Comparison of ENCODE assay signal across 32 cellular contexts in genomic region chr1:69082312-69082711, GRCh38.
"Had no signal": no experiment of that assay in that cellular context is flagged by ENCODE, and none has a peak within 500 bp of the region (broad histone marks: within the 10 kb centered on the region; RNA-seq: fewer than 3 reads in every experiment).

No MANE protein-coding gene starts in this region.

- H3K4me3 Mint-ChIP-seq: immature natural killer cell; memory B cell; mesothelial cell of epicardium; naive B cell; natural killer cell treated with Interleukin-12 subunit alpha and Interleukin-12 subunit beta and Interleukin-15 and Interleukin-18, amount 100 ng/mL, for 72 hours; stimulated activated memory B cell treated with anti-CD40 and anti-IgM and Interleukin-4, amounts not matched to agents 10 μg/mL and 1 μg/mL and 100 μg/mL, for 72 hours; type B pancreatic cell had no signal

- H3K4me3 ChIP-seq: dorsolateral prefrontal cortex, esophagus muscularis mucosa, gastroesophageal sphincter, heart right ventricle, lung, mucosa of descending colon, ovary, psoas muscle, sigmoid colon, testis, tibial artery had no signal

- H3K4me1 Mint-ChIP-seq: immature natural killer cell; memory B cell; naive B cell; stimulated activated memory B cell treated with anti-CD40 and anti-IgM and Interleukin-4, amounts not matched to agents 10 μg/mL and 1 μg/mL and 100 μg/mL, for 72 hours had no signal

- H3K9me3 ChIP-seq: esophagus muscularis mucosa, gastroesophageal sphincter, heart right ventricle, mucosa of descending colon, ovary, psoas muscle, sigmoid colon, testis, tibial artery had no signal

- ATAC-seq: foreskin keratinocyte; gastroesophageal sphincter; heart right ventricle; left ventricle myocardium superior; mucosa of descending colon; natural killer cell treated with Interleukin-12 subunit alpha and Interleukin-12 subunit beta and Interleukin-15 and Interleukin-18, amount 100 ng/mL, for 72 hours; psoas muscle; stimulated activated memory B cell treated with anti-CD40 and anti-IgM and Interleukin-4, amounts not matched to agents 10 μg/mL and 1 μg/mL and 100 μg/mL, for 72 hours; stimulated activated naive CD8-positive, alpha-beta T cell treated with anti-CD3 and anti-CD28 coated beads, Interleukin-15, Interleukin-2, amounts not matched to agents 100 U/mL and 50 U/mL, for 24 hours had no signal

- H3K9me3 Mint-ChIP-seq: memory B cell; mesothelial cell of epicardium; stimulated activated memory B cell treated with anti-CD40 and anti-IgM and Interleukin-4, amounts not matched to agents 10 μg/mL and 1 μg/mL and 100 μg/mL, for 72 hours; type B pancreatic cell had no signal

- H3K36me3 ChIP-seq: esophagus muscularis mucosa, gastroesophageal sphincter, heart right ventricle, ovary, sigmoid colon, tibial artery had no signal

- H3K4me1 ChIP-seq: esophagus muscularis mucosa, foreskin keratinocyte, gastroesophageal sphincter, heart right ventricle, psoas muscle had no signal

- DNase-seq: dorsolateral prefrontal cortex; effector CD8-positive, alpha-beta T cell; foreskin keratinocyte; glutamatergic neuron; heart right ventricle; hippocampal formation; immature natural killer cell; islet precursor cell; kidney glomerular epithelial cell; left ventricle myocardium superior; mucosa of descending colon; naive B cell; occipital lobe; ovary; posterior cingulate gyrus; psoas muscle; right cardiac atrium; sigmoid colon; stimulated activated CD4-positive, alpha-beta T cell treated with anti-CD3 and anti-CD28 coated beads, Interleukin-2, amount 100 ng/mL, for 24 hours; stimulated activated CD4-positive, alpha-beta T cell treated with anti-CD3 and anti-CD28 coated beads, Interleukin-4, amount 100 ng/mL, for 24 hours; stimulated activated naive CD8-positive, alpha-beta T cell treated with anti-CD3 and anti-CD28 coated beads, Interleukin-15, Interleukin-2, amounts not matched to agents 100 U/mL and 50 U/mL, for 24 hours; substantia nigra; testis; tibial artery had no signal

- H3K36me3 Mint-ChIP-seq: immature natural killer cell; memory B cell; mesothelial cell of epicardium; naive B cell; natural killer cell treated with Interleukin-12 subunit alpha and Interleukin-12 subunit beta and Interleukin-15 and Interleukin-18, amount 100 ng/mL, for 72 hours; stimulated activated memory B cell treated with anti-CD40 and anti-IgM and Interleukin-4, amounts not matched to agents 10 μg/mL and 1 μg/mL and 100 μg/mL, for 72 hours; type B pancreatic cell had no signal

- H3K27ac Mint-ChIP-seq: immature natural killer cell; memory B cell; mesothelial cell of epicardium; naive B cell; natural killer cell treated with Interleukin-12 subunit alpha and Interleukin-12 subunit beta and Interleukin-15 and Interleukin-18, amount 100 ng/mL, for 72 hours; stimulated activated memory B cell treated with anti-CD40 and anti-IgM and Interleukin-4, amounts not matched to agents 10 μg/mL and 1 μg/mL and 100 μg/mL, for 72 hours; type B pancreatic cell had no signal

- H3K27me3 Mint-ChIP-seq: memory B cell; naive B cell; natural killer cell treated with Interleukin-12 subunit alpha and Interleukin-12 subunit beta and Interleukin-15 and Interleukin-18, amount 100 ng/mL, for 72 hours; stimulated activated memory B cell treated with anti-CD40 and anti-IgM and Interleukin-4, amounts not matched to agents 10 μg/mL and 1 μg/mL and 100 μg/mL, for 72 hours; type B pancreatic cell had no signal

- H3K27me3 ChIP-seq: dorsolateral prefrontal cortex, esophagus muscularis mucosa, gastroesophageal sphincter, heart right ventricle, ovary, sigmoid colon, testis, tibial artery had no signal

- H3K27ac ChIP-seq: dorsolateral prefrontal cortex, esophagus muscularis mucosa, foreskin keratinocyte, gastroesophageal sphincter, heart right ventricle, ovary, psoas muscle, sigmoid colon, tibial artery had no signal
